In the genomic region with DNA sequence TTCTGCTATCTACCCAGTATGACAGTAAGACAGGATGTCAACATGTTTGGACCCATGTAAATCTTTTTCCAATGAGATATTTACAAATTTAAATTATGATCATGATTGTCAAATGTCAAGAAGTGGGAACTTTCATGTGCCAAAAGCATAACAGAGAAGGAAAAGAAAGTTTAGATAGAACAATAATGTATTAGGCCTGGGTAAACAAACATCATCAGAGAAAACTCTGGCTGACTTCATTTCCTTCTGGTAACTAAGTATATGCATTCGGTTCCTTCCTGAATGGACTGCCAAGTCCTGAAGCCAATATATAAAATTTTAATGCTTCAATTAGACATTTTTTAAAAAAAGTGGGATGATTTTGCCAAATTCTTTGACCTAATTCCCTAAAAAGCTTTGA, we compare ENCODE assay signal across 25 cellular contexts. TPM values are rescaled to one million over a fixed set of nuclear protein-coding genes. Genes with fewer than 3 reads are reported as not detected.
DNase-seq lines count a peak whose midpoint lies in the region; ATAC-seq, FAIRE-seq and TF ChIP-seq lines count a peak whose summit lies in the region.
"Had no signal": no experiment of that assay in that cellular context is flagged by ENCODE, and none has a peak within 500 bp of the region (broad histone marks: within the 10 kb centered on the region; RNA-seq: fewer than 3 reads in every experiment).

No MANE protein-coding gene starts in this region.

- H3F3A ChIP-seq in PC-3 (ENCODE audit: low read length, unreplicated experiment), result peaks cover 4% of the 10 kb centered on the region

- H3K9me3 ChIP-seq in PC-3 (ENCODE audit: low read length), result no peaks in the 10 kb centered on the region
- H3K9me3 ChIP-seq: BE2C, MG63, Peyer's patch had no signal

- H3K9me2 ChIP-seq in PC-3 (replicated peaks; ENCODE audit: low read length), result no peaks in the 10 kb centered on the region

- no peaks in the 10 kb centered on the region for H4K20me1 ChIP-seq in PC-3 (ENCODE audit: low read length)

- FAIRE-seq in H54 (lab: Jason Lieb, UNC), result no peak
- FAIRE-seq: GM12892 had no signal

- H3K4me2 ChIP-seq in PC-3 (ENCODE audit: low read length), result no peak overlapping the region

- intact Hi-C loops in PC-3 (cut with micrococcal nuclease), result no loop called here

- H3K79me2 ChIP-seq in PC-3 (ENCODE audit: low read length), result no peaks in the 10 kb centered on the region

- DNase-seq in PC-3 (no peak), dermis blood vessel endothelial cell (peak; percentile 87), fibroblast of pulmonary artery (ENCODE audit: low read depth) (peak; percentile 22), substantia nigra (lab: John Stamatoyannopoulos, UW) (no peak), GOT3 (lab: John Stamatoyannopoulos, UW) (no peak), H54 (ENCODE audit: insufficient read length, low spot score) (no peak), NCI-H1417 treated with DMSO at 0.1 percent for 48 hours (lab: John Stamatoyannopoulos, UW) (no peak), nucleus accumbens (lab: John Stamatoyannopoulos, UW) (no peak)
- DNase-seq: 8988T, ACHN, BE2C, Calu3, DND-41, H9, HFFc6, IMR-90, KG1, MG63, NCI-H1105 treated with DMSO at 0.1 percent for 48 hours, NCI-H2029, NCI-H526 treated with DMSO at 0.1 percent for 48 hours, Peyer's patch, SHP77 treated with DMSO at 0.1 percent for 48 hours had no signal

- POLR2A ChIA-PET in PC-3 (lab: Charles Lee; ENCODE audit: unreplicated experiment), result no interaction called here

- H3K36me3 ChIP-seq in PC-3 (ENCODE audit: low read depth, low read length), result peaks cover 3% of the 10 kb centered on the region; the same call in 1 of the 2 replicates
- H3K36me3 ChIP-seq: BE2C had no signal

- peak; percentile 39 for ATAC-seq in PC-3

- H3K27ac ChIP-seq in PC-3 (ENCODE audit: low read length) (no peak overlapping the region), substantia nigra (ENCODE audit: low read depth, low read length, poor library complexity, severe bottlenecking) (peak overlapping the region; percentile 96)
- H3K27ac ChIP-seq: Peyer's patch had no signal

- H3K4me3 ChIP-seq in PC-3 (ENCODE audit: low read length) (no peak overlapping the region), fibroblast of pulmonary artery (replicated peaks; ENCODE audit: low read depth, low read length) (no peak overlapping the region)
- H3K4me3 ChIP-seq: MG63, Peyer's patch had no signal

- CTCF ChIA-PET in PC-3 (lab: Charles Lee), result no interaction called here

- no TSS peak for BruUV-seq in PC-3 (replicated peaks; lab: Mats Ljungman, UMichigan)

- H3K4me1 ChIP-seq in PC-3 (ENCODE audit: insufficient read depth, low read length), result peaks cover 24% of the 10 kb centered on the region
- H3K4me1 ChIP-seq: BE2C had no signal

- no peak for TF ChIP-seq POLR2A in H54 (IDR thresholded peaks at IDR 0.05; ENCODE audit: low read depth, low read length)

- no peak for TF ChIP-seq CTCF in PC-3 (conservative IDR thresholded peaks at IDR 0.05; ENCODE audit: low read depth, low read length)
- no peak for TF ChIP-seq CTCF in fibroblast of pulmonary artery (IDR thresholded peaks at IDR 0.05; ENCODE audit: low read length, missing control alignments)

- H3K9ac ChIP-seq in PC-3 (ENCODE audit: low read length), result no peak overlapping the region

- H2AFZ ChIP-seq in PC-3 (ENCODE audit: low read length), result no peak overlapping the region

- H3K27me3 ChIP-seq in PC-3 (ENCODE audit: low read length), result no peaks in the 10 kb centered on the region
- H3K27me3 ChIP-seq: BE2C, MG63, Peyer's patch had no signal

RNA-seq across cellular contexts. Expression of a gene that starts 16.5 kb away (rescaled TPM):
- total RNA-seq in PC-3 (2014; rRNA removed) (12.6 and 13.8 TPM in 2 replicates), dermis blood vessel endothelial cell (42.4 and 50.1 TPM in 2 replicates)

RNA-seq across cellular contexts. Expression of a gene that starts 44.0 kb away (rescaled TPM):
- not detected in 2 replicates for total RNA-seq in PC-3 (2014; rRNA removed)
- 64.6 and 70.3 TPM in 2 replicates for total RNA-seq in dermis blood vessel endothelial cell
- total RNA-seq: Calu3, H9, IMR-90, NCI-H460 had no signal

Comparison
In these comparisons a context has a peak if more than half of its experiments do, and no peak if none do; other contexts are left out.
1. DNase-seq: peak in dermis blood vessel endothelial cell (single experiment) and fibroblast of pulmonary artery (single experiment); none in PC-3 (single experiment), substantia nigra (0 of 49), GOT3 (single experiment), H54 (single experiment), NCI-H1417 treated with DMSO at 0.1 percent for 48 hours (single experiment) and nucleus accumbens (0 of 56).
2. RNA of a gene that starts 44.0 kb away (total RNA-seq): 64.6 to 70.3 TPM in dermis blood vessel endothelial cell; not detected in PC-3; every median in the first group is over 10 times any median in the second.